ENCODE assay signal across 1 cellular context in genomic region chr14:55274760-55275159, GRCh38.
TF ChIP-seq lines count a peak whose summit lies in the region.

No MANE protein-coding gene starts in this region.

TF ChIP-seq in HEK293, 187 proteins besides CTCF, POLR2A, EP300 and RAD21 (continued from another document):
- no peak for TF ChIP-seq PBX3 (CRISPR knock-in tag; IDR thresholded peaks at IDR 0.05)
- 0 out of 2 replicates have a peak, but pooled peaks have one; percentile 30 for TF ChIP-seq ZEB2 (tag by site-specific recombination; IDR thresholded peaks at IDR 0.05)
- no peak for TF ChIP-seq MZF1 (tag by site-specific recombination; IDR thresholded peaks at IDR 0.05; ENCODE audit: borderline replicate concordance)
- no peak for TF ChIP-seq ZNF10 (tag by site-specific recombination; IDR thresholded peaks at IDR 0.05)
- TF ChIP-seq ZBTB44 (tag by site-specific recombination; IDR thresholded peaks at IDR 0.05): peak; percentile 37; the same call in 1 of the 2 replicates
- TF ChIP-seq, protein P1, sequence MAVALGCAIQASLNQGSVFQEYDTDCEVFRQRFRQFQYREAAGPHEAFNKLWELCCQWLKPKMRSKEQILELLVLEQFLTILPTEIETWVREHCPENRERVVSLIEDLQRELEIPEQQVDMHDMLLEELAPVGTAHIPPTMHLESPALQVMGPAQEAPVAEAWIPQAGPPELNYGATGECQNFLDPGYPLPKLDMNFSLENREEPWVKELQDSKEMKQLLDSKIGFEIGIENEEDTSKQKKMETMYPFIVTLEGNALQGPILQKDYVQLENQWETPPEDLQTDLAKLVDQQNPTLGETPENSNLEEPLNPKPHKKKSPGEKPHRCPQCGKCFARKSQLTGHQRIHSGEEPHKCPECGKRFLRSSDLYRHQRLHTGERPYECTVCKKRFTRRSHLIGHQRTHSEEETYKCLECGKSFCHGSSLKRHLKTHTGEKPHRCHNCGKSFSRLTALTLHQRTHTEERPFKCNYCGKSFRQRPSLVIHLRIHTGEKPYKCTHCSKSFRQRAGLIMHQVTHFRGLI (tag by site-specific recombination; IDR thresholded peaks at IDR 0.05): no peak
- TF ChIP-seq, protein P2, sequence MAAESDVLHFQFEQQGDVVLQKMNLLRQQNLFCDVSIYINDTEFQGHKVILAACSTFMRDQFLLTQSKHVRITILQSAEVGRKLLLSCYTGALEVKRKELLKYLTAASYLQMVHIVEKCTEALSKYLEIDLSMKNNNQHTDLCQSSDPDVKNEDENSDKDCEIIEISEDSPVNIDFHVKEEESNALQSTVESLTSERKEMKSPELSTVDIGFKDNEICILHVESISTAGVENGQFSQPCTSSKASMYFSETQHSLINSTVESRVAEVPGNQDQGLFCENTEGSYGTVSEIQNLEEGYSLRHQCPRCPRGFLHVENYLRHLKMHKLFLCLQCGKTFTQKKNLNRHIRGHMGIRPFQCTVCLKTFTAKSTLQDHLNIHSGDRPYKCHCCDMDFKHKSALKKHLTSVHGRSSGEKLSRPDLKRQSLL (tag by site-specific recombination; IDR thresholded peaks at IDR 0.05): no peak
- no peak for TF ChIP-seq ZSCAN23 (tag by site-specific recombination; IDR thresholded peaks at IDR 0.05)
- TF ChIP-seq EGR2 (tag by site-specific recombination; IDR thresholded peaks at IDR 0.05; ENCODE audit: low read depth): no peak
- TF ChIP-seq ZNF529 (tag by site-specific recombination; IDR thresholded peaks at IDR 0.05; ENCODE audit: insufficient replicate concordance): no peak
- TF ChIP-seq ZNF184 (tag by site-specific recombination; IDR thresholded peaks at IDR 0.05): no peak
- peak; percentile 46; the same call in 1 of the 2 replicates for TF ChIP-seq TCF7L2 (IDR thresholded peaks at IDR 0.05; ENCODE audit: borderline replicate concordance, low read depth, low read length)
- peak; percentile 74 for TF ChIP-seq ZNF366 (tag by site-specific recombination; conservative IDR thresholded peaks at IDR 0.05)
- TF ChIP-seq ZNF670 (tag by site-specific recombination; IDR thresholded peaks at IDR 0.05; ENCODE audit: low read depth): no peak
- peak; percentile 63 for TF ChIP-seq ZNF843 (tag by site-specific recombination; IDR thresholded peaks at IDR 0.05)
- TF ChIP-seq HOXC10 (CRISPR knock-in tag; IDR thresholded peaks at IDR 0.05): no peak
- no peak for TF ChIP-seq ZBTB20 (tag by site-specific recombination; IDR thresholded peaks at IDR 0.05)
- TF ChIP-seq ZNF221 (tag by site-specific recombination; IDR thresholded peaks at IDR 0.05; ENCODE audit: borderline replicate concordance): no peak
- peak; percentile 81 for TF ChIP-seq FEZF1 (tag by site-specific recombination; IDR thresholded peaks at IDR 0.05)
- no peak for TF ChIP-seq KLF9 (tag by site-specific recombination; IDR thresholded peaks at IDR 0.05; ENCODE audit: low read depth)
